1 cellular context compared by ENCODE assay signal in genomic region chr21:33802458-33802857, GRCh38.
TF ChIP-seq lines count a peak whose summit lies in the region.

No MANE protein-coding gene starts in this region.

TF ChIP-seq in A549, 52 proteins besides CTCF, POLR2A, EP300 and RAD21 (continued from another document):
- no peak for TF ChIP-seq E2F6 (IDR thresholded peaks at IDR 0.05; ENCODE audit: borderline replicate concordance, low read depth)
- no peak for TF ChIP-seq MAX (IDR thresholded peaks at IDR 0.05)
- no peak for TF ChIP-seq SMC3 (IDR thresholded peaks at IDR 0.05)
- TF ChIP-seq MAZ (IDR thresholded peaks at IDR 0.05; ENCODE audit: borderline replicate concordance, low read depth, low read length): no peak
- no peak for TF ChIP-seq GATA3 (IDR thresholded peaks at IDR 0.05; ENCODE audit: borderline replicate concordance)
- TF ChIP-seq RNF2 (IDR thresholded peaks at IDR 0.05; ENCODE audit: borderline replicate concordance, low read depth): no peak
- no peak for TF ChIP-seq KDM5A (IDR thresholded peaks at IDR 0.05)
- TF ChIP-seq CHD2 (IDR thresholded peaks at IDR 0.05; ENCODE audit: low read length, partially characterized antibody): no peak
- TF ChIP-seq HDAC2 (IDR thresholded peaks at IDR 0.05): no peak
- TF ChIP-seq NR3C1 (IDR thresholded peaks at IDR 0.05): no peak
- TF ChIP-seq HOXB5 (CRISPR knock-in tag; IDR thresholded peaks at IDR 0.05): no peak
